Comparison of ENCODE assay signal across 2 cellular contexts in genomic region chr2:241680044-241680443, GRCh38.
TF ChIP-seq lines count a peak whose summit lies in the region.

No MANE protein-coding gene starts in this region.

TF ChIP-seq in SK-N-SH, 30 proteins besides CTCF, POLR2A, EP300 and RAD21 (continued from another document):
- no peak for TF ChIP-seq PBX3 (IDR thresholded peaks at IDR 0.05)
- TF ChIP-seq IRF3 (IDR thresholded peaks at IDR 0.05; ENCODE audit: low read depth, low read length), result no peak
- no peak for TF ChIP-seq NRF1 (IDR thresholded peaks at IDR 0.05; ENCODE audit: low read depth, low read length)
- no peak for TF ChIP-seq TAF1 (IDR thresholded peaks at IDR 0.05; ENCODE audit: borderline replicate concordance, low read depth, low read length)
- no peak for TF ChIP-seq YY1 (IDR thresholded peaks at IDR 0.05; ENCODE audit: low read depth)

TF ChIP-seq in SK-N-SH treated with all-trans-retinoic acid at 6 μM for 48 hours, 23 proteins besides CTCF, POLR2A, EP300 and RAD21 (continued from another document):
- no peak for TF ChIP-seq PATZ1 (CRISPR knock-in tag; IDR thresholded peaks at IDR 0.05; ENCODE audit: borderline replicate concordance)
- no peak for TF ChIP-seq ZNF565 (CRISPR knock-in tag; conservative IDR thresholded peaks at IDR 0.05; ENCODE audit: low read depth)
